In genomic region chr14:38107216-38107631, GRCh38 we compare ENCODE assay signal across 14 cellular contexts.
DNase-seq lines count a peak whose midpoint lies in the region; ATAC-seq lines count a peak whose summit lies in the region.
"Had no signal": no experiment of that assay in that cellular context is flagged by ENCODE, and none has a peak within 500 bp of the region (broad histone marks: within the 10 kb centered on the region; RNA-seq: fewer than 3 reads in every experiment).

No MANE protein-coding gene starts in this region.

- peak; percentile 69 for ATAC-seq in GM18499 (IDR thresholded peaks at IDR 0.05; ENCODE audit: insufficient read depth, unreplicated experiment)
- ATAC-seq in GM19463 (IDR thresholded peaks at IDR 0.05; ENCODE audit: unreplicated experiment): peak; percentile 92
- ATAC-seq in HG03045 (IDR thresholded peaks at IDR 0.05; ENCODE audit: unreplicated experiment): peak; percentile 86
- peak; percentile 33 for ATAC-seq in activated CD8-positive, alpha-beta T cell treated with anti-CD3 and anti-CD28 coated beads, Interleukin-2, amount 10 ng/mL, durations not matched to agents 7 days and 5 days
- no peak for ATAC-seq in Right ventricle myocardium inferior
- ATAC-seq in HG03469 (IDR thresholded peaks at IDR 0.05; ENCODE audit: unreplicated experiment): no peak

- H3K27me3 Mint-ChIP-seq in activated CD8-positive, alpha-beta T cell treated with anti-CD3 and anti-CD28 coated beads, Interleukin-2, amount 10 ng/mL, durations not matched to agents 7 days and 5 days (ENCODE audit: low read depth): no peaks in the 10 kb centered on the region
- H3K27me3 Mint-ChIP-seq: activated CD4-positive, alpha-beta T cell treated with anti-CD3 and anti-CD28 coated beads, Interleukin-2, amount 10 ng/mL, durations not matched to agents 24 days and 14 days; activated naive CD8-positive, alpha-beta T cell; memory B cell had no signal

- intact Hi-C loops in Right ventricle myocardium inferior (cut with DNase I): no loop called here

- no peak overlapping the region for H3K4me3 Mint-ChIP-seq in activated CD8-positive, alpha-beta T cell treated with anti-CD3 and anti-CD28 coated beads, Interleukin-2, amount 10 ng/mL, durations not matched to agents 7 days and 5 days
- H3K4me3 Mint-ChIP-seq: activated CD4-positive, alpha-beta T cell treated with anti-CD3 and anti-CD28 coated beads, Interleukin-2, amount 10 ng/mL, durations not matched to agents 24 days and 14 days; activated naive CD8-positive, alpha-beta T cell; memory B cell had no signal

- no peak for DNase-seq in activated CD8-positive, alpha-beta T cell treated with anti-CD3 and anti-CD28 coated beads, Interleukin-2, amount 10 ng/mL, durations not matched to agents 7 days and 5 days
- no peak for DNase-seq in Right ventricle myocardium inferior (ENCODE audit: missing footprints)
- DNase-seq in OCI-M2 (lab: John Stamatoyannopoulos, UW; ENCODE audit: unreplicated experiment): no peak
- DNase-seq in HUDEP-2 (lab: John Stamatoyannopoulos, UW; ENCODE audit: unreplicated experiment in 76 of 76): no peak
- DNase-seq: activated CD4-positive, alpha-beta T cell treated with anti-CD3 and anti-CD28 coated beads, Interleukin-2, amount 10 ng/mL, durations not matched to agents 24 days and 14 days; esophagus squamous epithelium; occipital lobe; SW 1271 had no signal

- CTCF ChIA-PET in activated CD8-positive, alpha-beta T cell treated with anti-CD3 and anti-CD28 coated beads, Interleukin-2, amount 10 ng/mL, durations not matched to agents 7 days and 5 days (lab: Charles Lee): no interaction called here

- H3K27ac Mint-ChIP-seq in activated CD8-positive, alpha-beta T cell treated with anti-CD3 and anti-CD28 coated beads, Interleukin-2, amount 10 ng/mL, durations not matched to agents 7 days and 5 days: peak overlapping the region; percentile 16
- H3K27ac Mint-ChIP-seq: activated CD4-positive, alpha-beta T cell treated with anti-CD3 and anti-CD28 coated beads, Interleukin-2, amount 10 ng/mL, durations not matched to agents 24 days and 14 days; activated naive CD8-positive, alpha-beta T cell; memory B cell had no signal

- POLR2A ChIA-PET in activated CD8-positive, alpha-beta T cell treated with anti-CD3 and anti-CD28 coated beads, Interleukin-2, amount 10 ng/mL, durations not matched to agents 7 days and 5 days (lab: Charles Lee): no interaction called here

- H3K36me3 Mint-ChIP-seq in activated CD8-positive, alpha-beta T cell treated with anti-CD3 and anti-CD28 coated beads, Interleukin-2, amount 10 ng/mL, durations not matched to agents 7 days and 5 days (ENCODE audit: low read depth): peaks cover 11% of the 10 kb centered on the region
- H3K36me3 Mint-ChIP-seq: memory B cell had no signal

- peaks cover 8% of the 10 kb centered on the region for H3K9me3 Mint-ChIP-seq in activated CD8-positive, alpha-beta T cell treated with anti-CD3 and anti-CD28 coated beads, Interleukin-2, amount 10 ng/mL, durations not matched to agents 7 days and 5 days (ENCODE audit: insufficient read depth)

- peaks cover 15% of the 10 kb centered on the region for H3K4me1 Mint-ChIP-seq in activated CD8-positive, alpha-beta T cell treated with anti-CD3 and anti-CD28 coated beads, Interleukin-2, amount 10 ng/mL, durations not matched to agents 7 days and 5 days (ENCODE audit: low read depth)
- H3K4me1 Mint-ChIP-seq: memory B cell had no signal

Comparison
In these comparisons a context has a peak if more than half of its experiments do, and no peak if none do; other contexts are left out.
1. ATAC-seq: peak in GM18499 (single experiment), GM19463 (single experiment), HG03045 (single experiment) and activated CD8-positive, alpha-beta T cell treated with anti-CD3 and anti-CD28 coated beads, Interleukin-2, amount 10 ng/mL, durations not matched to agents 7 days and 5 days (single experiment); none in Right ventricle myocardium inferior (single experiment) and HG03469 (single experiment).